In genomic region chr22:24460418-24461089, GRCh38 we compare ENCODE assay signal across 14 cellular contexts. TPM values are rescaled to one million over a fixed set of nuclear protein-coding genes. Genes with fewer than 3 reads are reported as not detected.
A peak's percentile ranks its signal among the peaks of the same experiment; 100 is the strongest.
DNase-seq lines count a peak whose midpoint lies in the region; ATAC-seq, FAIRE-seq and TF ChIP-seq lines count a peak whose summit lies in the region.
"Had no signal": no experiment of that assay in that cellular context is flagged by ENCODE, and none has a peak within 500 bp of the region (broad histone marks: within the 10 kb centered on the region; RNA-seq: fewer than 3 reads in every experiment).

No MANE protein-coding gene starts in this region.

- H3K9me3 ChIP-seq in GM12878 (replicated peaks; ENCODE audit: control insufficient read depth, insufficient read depth, low read length) = no peaks in the 10 kb centered on the region
- H3K9me3 ChIP-seq: body of pancreas had no signal

- in situ Hi-C loops in GM12878 (cut with MboI) = no loop called here

- no peaks in the 10 kb centered on the region for H3K27me3 Mint-ChIP-seq in activated T-cell treated with anti-CD3 and anti-CD28 coated beads, Interleukin-2, amount 50 U/mL, for 72 hours (ENCODE audit: low read depth)
- H3K27me3 Mint-ChIP-seq in activated T-cell treated with anti-CD3 and anti-CD28 coated beads, Interleukin-2, amount 50 U/mL, for 24 hours = no peaks in the 10 kb centered on the region
- H3K27me3 Mint-ChIP-seq in activated T-helper 2 cell treated with anti-CD3 and anti-CD28 coated beads, Interferon-gamma antibody, Interleukin-2, Interleukin-4, amounts not matched to agents 10 μg/mL and 5 μg/mL and 100 μg/mL, durations not matched to agents 14 hours and 24 hours and 36 hours (ENCODE audit: low read depth) = no peaks in the 10 kb centered on the region
- H3K27me3 Mint-ChIP-seq: naive B cell had no signal

- no peaks in the 10 kb centered on the region for H3K27me3 ChIP-seq in GM12878 (replicated peaks in 1 of 2; ENCODE audit: control insufficient read depth in 2 of 2, insufficient read depth in 2 of 2, low read length in 1 of 2)
- H3K27me3 ChIP-seq: body of pancreas had no signal

- peak; percentile 52 for TF ChIP-seq POLR2A in GM12878 (IDR thresholded peaks at IDR 0.05; ENCODE audit: low read depth, low read length)

- intact Hi-C loops in GM12878 (cut with micrococcal nuclease; ENCODE audit: unreplicated experiment) = no loop called here
- intact Hi-C loops in activated T-helper 2 cell treated with anti-CD3 and anti-CD28 coated beads, Interferon-gamma antibody, Interleukin-2, Interleukin-4, amounts not matched to agents 10 μg/mL and 5 μg/mL and 100 μg/mL, durations not matched to agents 14 hours and 24 hours and 36 hours (cut with micrococcal nuclease) = loop anchor here (2.0 kb wide), 1 partner anchor 26 kb away; no protein-coding TSS in a partner anchor

- RAD21 ChIA-PET in GM12878 (lab: Charles Lee; ENCODE audit: unreplicated experiment) = interaction anchor here (0.9 to 2.6 kb wide), 6 partner anchors 22 to 47 kb away, joined by 3 to 13 read pairs (median 4); no protein-coding TSS in a partner anchor

- H3K79me2 ChIP-seq in GM12878 (ENCODE audit: control insufficient read depth, insufficient read depth, low read length) = no peaks in the 10 kb centered on the region

- TF ChIP-seq CTCF in GM12878 (IDR thresholded peaks at IDR 0.05 in 2 of 3, conservative IDR thresholded peaks at IDR 0.05 in 1 of 3; ENCODE audit: control insufficient read depth in 2 of 3, extremely low read depth in 1 of 3, insufficient read depth in 1 of 3, low read depth in 3 of 3, low read length in 3 of 3) = no peak

- ATAC-seq in activated T-cell treated with anti-CD3 and anti-CD28 coated beads, Interleukin-2, amount 50 U/mL, for 72 hours (replicated peaks in 1 of 2) = peak; percentile 77 to 91
- ATAC-seq in HG03280 (IDR thresholded peaks at IDR 0.05; ENCODE audit: unreplicated experiment) = peak; percentile 59
- ATAC-seq in GM12878 = peak; percentile 97
- no peak for ATAC-seq in HG03439 (IDR thresholded peaks at IDR 0.05; ENCODE audit: unreplicated experiment)
- ATAC-seq: body of pancreas had no signal

- CTCF ChIA-PET in GM12878 (lab: Yijun Ruan, JAX) = interaction anchor here (0.5 to 2.4 kb wide), 16 partner anchors 10 to 153 kb away, joined by 3 to 10 read pairs (median 4); no protein-coding TSS in a partner anchor

- H4K20me1 ChIP-seq in GM12878 (ENCODE audit: control insufficient read depth, insufficient read depth) = no peaks in the 10 kb centered on the region

- H3K4me2 ChIP-seq in GM12878 (ENCODE audit: control insufficient read depth, insufficient read depth) = peak overlapping the region; percentile 64

- POLR2A ChIA-PET in GM12878 (lab: Charles Lee) = interaction anchor here (1.0 to 1.8 kb wide), 5 partner anchors 10 to 42 kb away, joined by 3 to 5 read pairs (median 4); partner anchors contain the start of gene ADORA2A

- SMC1A ChIA-PET in GM12878 (lab: Charles Lee; ENCODE audit: uncharacterized antibody, unreplicated experiment) = interaction anchor here (0.9 to 1.9 kb wide), 12 partner anchors 9 to 68 kb away, joined by 3 to 10 read pairs (median 4); no protein-coding TSS in a partner anchor

- no peak for TF ChIP-seq EP300 in GM12878 (IDR thresholded peaks at IDR 0.05; ENCODE audit: borderline replicate concordance in 1 of 2, control insufficient read depth in 1 of 2, low read depth in 2 of 2, low read length in 2 of 2)

- WGBS in GM12878 (ENCODE audit: insufficient coverage, insufficient replicate concordance, low lambda C conversion rate, missing lambda C conversion rate) = 34% methylated on average over 10 of the region's 10 CpGs

- DNase-seq in activated T-cell treated with anti-CD3 and anti-CD28 coated beads, Interleukin-2, amount 50 U/mL, for 72 hours = peak in 1 of 2 donors; percentile 30
- DNase-seq in activated T-cell treated with anti-CD3 and anti-CD28 coated beads, Interleukin-2, amount 50 U/mL, for 24 hours = no peak
- peak; percentile 42 for DNase-seq in GM12878 (ENCODE audit: low read depth, low spot score)
- peak; percentile 44 for DNase-seq in stimulated activated CD8-positive, alpha-beta memory T cell treated with anti-CD3 and anti-CD28 coated beads, Interleukin-4, amount 100 ng/mL, for 48 hours
- no peak for DNase-seq in nucleus accumbens (lab: John Stamatoyannopoulos, UW)
- DNase-seq in activated T-helper 2 cell treated with anti-CD3 and anti-CD28 coated beads, Interferon-gamma antibody, Interleukin-2, Interleukin-4, amounts not matched to agents 10 μg/mL and 5 μg/mL and 100 μg/mL, durations not matched to agents 14 hours and 24 hours and 36 hours (ENCODE audit: low spot score) = no peak
- DNase-seq: activated CD4-positive, CD25-positive, alpha-beta regulatory T cell treated with anti-CD3 and anti-CD28 coated beads, Interleukin-2, amount 50 U/mL, for 72 hours; body of pancreas; naive B cell; SHP77; stimulated activated CD4-positive, alpha-beta T cell treated with anti-CD3 and anti-CD28 coated beads, Interleukin-12 subunit alpha, Interleukin-12 subunit beta, amount 100 ng/mL, for 4 hours had no signal

- peaks cover 20% of the 10 kb centered on the region for H3K4me1 Mint-ChIP-seq in activated T-cell treated with anti-CD3 and anti-CD28 coated beads, Interleukin-2, amount 50 U/mL, for 72 hours (ENCODE audit: low read depth)
- peaks cover 12% of the 10 kb centered on the region for H3K4me1 Mint-ChIP-seq in activated T-cell treated with anti-CD3 and anti-CD28 coated beads, Interleukin-2, amount 50 U/mL, for 24 hours (ENCODE audit: low read depth)
- H3K4me1 Mint-ChIP-seq in activated T-helper 2 cell treated with anti-CD3 and anti-CD28 coated beads, Interferon-gamma antibody, Interleukin-2, Interleukin-4, amounts not matched to agents 10 μg/mL and 5 μg/mL and 100 μg/mL, durations not matched to agents 14 hours and 24 hours and 36 hours (ENCODE audit: low read depth) = peaks cover 21% of the 10 kb centered on the region

- no peak overlapping the region for H3K27ac Mint-ChIP-seq in activated T-cell treated with anti-CD3 and anti-CD28 coated beads, Interleukin-2, amount 50 U/mL, for 72 hours
- no peak overlapping the region for H3K27ac Mint-ChIP-seq in activated T-cell treated with anti-CD3 and anti-CD28 coated beads, Interleukin-2, amount 50 U/mL, for 24 hours
- H3K27ac Mint-ChIP-seq in activated T-helper 2 cell treated with anti-CD3 and anti-CD28 coated beads, Interferon-gamma antibody, Interleukin-2, Interleukin-4, amounts not matched to agents 10 μg/mL and 5 μg/mL and 100 μg/mL, durations not matched to agents 14 hours and 24 hours and 36 hours = no peak overlapping the region

- H3K9ac ChIP-seq in GM12878 (ENCODE audit: control insufficient read depth, insufficient read depth, low read length) = peak overlapping the region; percentile 30

- no peak for FAIRE-seq in GM12878 (lab: Jason Lieb, UNC)

- peaks cover 0 to 3% of the 10 kb centered on the region in 2 donors for H3K36me3 Mint-ChIP-seq in activated T-cell treated with anti-CD3 and anti-CD28 coated beads, Interleukin-2, amount 50 U/mL, for 72 hours (ENCODE audit: insufficient read depth in 2 of 2)
- H3K36me3 Mint-ChIP-seq in activated T-cell treated with anti-CD3 and anti-CD28 coated beads, Interleukin-2, amount 50 U/mL, for 24 hours (ENCODE audit: low read depth) = no peaks in the 10 kb centered on the region
- H3K36me3 Mint-ChIP-seq in activated T-helper 2 cell treated with anti-CD3 and anti-CD28 coated beads, Interferon-gamma antibody, Interleukin-2, Interleukin-4, amounts not matched to agents 10 μg/mL and 5 μg/mL and 100 μg/mL, durations not matched to agents 14 hours and 24 hours and 36 hours (ENCODE audit: low read depth) = no peaks in the 10 kb centered on the region

- H3K4me3 ChIP-seq in GM12878 = no peak overlapping the region
- H3K4me3 ChIP-seq: body of pancreas had no signal

- no TSS peak for BruUV-seq in GM12878 (replicated peaks; lab: Mats Ljungman, UMichigan)

- peak overlapping the region; percentile 74 for H2AFZ ChIP-seq in GM12878 (ENCODE audit: control insufficient read depth, low read depth, low read length)

- H3K9me3 Mint-ChIP-seq in activated T-cell treated with anti-CD3 and anti-CD28 coated beads, Interleukin-2, amount 50 U/mL, for 72 hours = no peaks in the 10 kb centered on the region
- no peaks in the 10 kb centered on the region for H3K9me3 Mint-ChIP-seq in activated T-cell treated with anti-CD3 and anti-CD28 coated beads, Interleukin-2, amount 50 U/mL, for 24 hours
- H3K9me3 Mint-ChIP-seq in activated T-helper 2 cell treated with anti-CD3 and anti-CD28 coated beads, Interferon-gamma antibody, Interleukin-2, Interleukin-4, amounts not matched to agents 10 μg/mL and 5 μg/mL and 100 μg/mL, durations not matched to agents 14 hours and 24 hours and 36 hours = no peaks in the 10 kb centered on the region

- H3K27ac ChIP-seq in GM12878 (ENCODE audit: control insufficient read depth, insufficient read depth) = peak overlapping the region; percentile 9
- H3K27ac ChIP-seq: body of pancreas, epithelial cell of prostate had no signal

- H3K36me3 ChIP-seq in GM12878 (ENCODE audit: control insufficient read depth in 2 of 2, insufficient read depth in 2 of 2, low read length in 1 of 2) = no peaks in the 10 kb centered on the region

- H3K4me1 ChIP-seq in GM12878 (ENCODE audit: control insufficient read depth, insufficient read depth, low read length) = peaks cover 7% of the 10 kb centered on the region

- H3K4me3 Mint-ChIP-seq in activated T-cell treated with anti-CD3 and anti-CD28 coated beads, Interleukin-2, amount 50 U/mL, for 72 hours = peak overlapping the region; percentile 13 to 36
- H3K4me3 Mint-ChIP-seq in activated T-cell treated with anti-CD3 and anti-CD28 coated beads, Interleukin-2, amount 50 U/mL, for 24 hours = no peak overlapping the region
- no peak overlapping the region for H3K4me3 Mint-ChIP-seq in activated T-helper 2 cell treated with anti-CD3 and anti-CD28 coated beads, Interferon-gamma antibody, Interleukin-2, Interleukin-4, amounts not matched to agents 10 μg/mL and 5 μg/mL and 100 μg/mL, durations not matched to agents 14 hours and 24 hours and 36 hours (ENCODE audit: low read depth)
- H3K4me3 Mint-ChIP-seq: naive B cell had no signal

- TF ChIP-seq RAD21 in GM12878 (IDR thresholded peaks at IDR 0.05; ENCODE audit: insufficient read depth, low read depth, low read length) = no peak

RNA-seq across cellular contexts. Expression of gene ADORA2A, which starts 33.2 kb away (rescaled TPM):
- total RNA-seq in activated T-cell treated with anti-CD3 and anti-CD28 coated beads, Interleukin-2, amount 50 U/mL, for 72 hours = 10 to 100 TPM; 34.6 to 41.2 TPM
- total RNA-seq in GM12878 (2013; cell fraction: nucleolus; rRNA removed) = 55.4 and 60.9 TPM in 2 replicates
- 27.4 and 28.5 TPM in 2 replicates for total RNA-seq in GM12878 (2014; rRNA removed)
- 10.5 and 10.9 TPM in 2 replicates for total RNA-seq in GM12878 (2014; rRNA removed; fragmentation: Illumina TruSeq; extraction: Trizol)
- 22.9 and 23.6 TPM in 2 replicates for total RNA-seq in GM12878 (2021)
- 9.5 TPM for polyA plus RNA-seq in GM12878 (2011; ENCODE audit: low read depth)
- 16.2 and 31.2 TPM in 2 replicates for polyA plus RNA-seq in GM12878 (2011; rRNA removed)
- polyA plus RNA-seq in GM12878 (2011; cell fraction: cytosol; rRNA removed) = 49.3 and 77.4 TPM in 2 replicates
- polyA plus RNA-seq in GM12878 (2011; cell fraction: nucleus; rRNA removed) = 45.4 and 47.1 TPM in 2 replicates
- 22.8 and 28.8 TPM in 2 replicates for polyA plus RNA-seq in GM12878 (2012)
- 4.6 and 15.9 TPM in 2 replicates for polyA plus RNA-seq in GM12878 (2014; fragmentation: Illumina TruSeq; extraction: Trizol)
- polyA plus RNA-seq in GM12878 (2014; fragmentation: Nextera tagmentation; extraction: Ambion mirVana) = 1 to 10 TPM in 1 of 2 experiments, under 1 TPM in 1; 0.69 to 1.6 TPM
- 29.6 and 30.5 TPM in 2 replicates for polyA plus RNA-seq in GM12878 (2014; rRNA removed)
- 10 to 100 TPM; 15.8 to 20.6 TPM for polyA plus RNA-seq in GM12878 (2016; fragmentation: Nextera tagmentation; extraction: Ambion mirVana)
- polyA minus RNA-seq in GM12878 (2011; rRNA and poly(A)+ RNA removed) = 38.3 and 56.7 TPM in 2 replicates
- polyA minus RNA-seq in GM12878 (2011; cell fraction: cytosol; rRNA and poly(A)+ RNA removed) = 11.3 and 12.3 TPM in 2 replicates
- 15.4 and 23.7 TPM in 2 replicates for polyA minus RNA-seq in GM12878 (2011; cell fraction: nucleus; rRNA and poly(A)+ RNA removed)
- 20.2 and 23.8 TPM in 2 replicates for total RNA-seq in activated T-helper 2 cell treated with anti-CD3 and anti-CD28 coated beads, Interferon-gamma antibody, Interleukin-2, Interleukin-4, amounts not matched to agents 10 μg/mL and 5 μg/mL and 100 μg/mL, durations not matched to agents 14 hours and 24 hours and 36 hours

RNA-seq across cellular contexts. Expression of gene UPB1, which starts 34.6 kb away (rescaled TPM):
- total RNA-seq in activated T-cell treated with anti-CD3 and anti-CD28 coated beads, Interleukin-2, amount 50 U/mL, for 72 hours = 1 to 10 TPM in 1 of 2 donors, under 1 TPM in 1; 0.26 to 1.2 TPM
- 39.2 and 39.8 TPM in 2 replicates for total RNA-seq in GM12878 (2013; cell fraction: nucleolus; rRNA removed)
- total RNA-seq in GM12878 (2014; rRNA removed) = 2.5 and 2.8 TPM in 2 replicates
- 3.4 and 3.5 TPM in 2 replicates for total RNA-seq in GM12878 (2014; rRNA removed; fragmentation: Illumina TruSeq; extraction: Trizol)
- total RNA-seq in GM12878 (2021) = 3.3 and 3.9 TPM in 2 replicates
- polyA plus RNA-seq in GM12878 (2011; ENCODE audit: low read depth) = 1.8 TPM
- polyA plus RNA-seq in GM12878 (2011; rRNA removed) = 20.5 and 20.6 TPM in 2 replicates
- 12.1 and 14.3 TPM in 2 replicates for polyA plus RNA-seq in GM12878 (2011; cell fraction: cytosol; rRNA removed)
- polyA plus RNA-seq in GM12878 (2011; cell fraction: nucleus; rRNA removed) = 19.0 and 30.2 TPM in 2 replicates
- 1.8 and 3.0 TPM in 2 replicates for polyA plus RNA-seq in GM12878 (2012)
- polyA plus RNA-seq in GM12878 (2014; fragmentation: Illumina TruSeq; extraction: Trizol) = 2.6 and 2.8 TPM in 2 replicates
- polyA plus RNA-seq in GM12878 (2014; fragmentation: Nextera tagmentation; extraction: Ambion mirVana) = 1 to 10 TPM; 2.9 to 4.5 TPM
- polyA plus RNA-seq in GM12878 (2014; rRNA removed) = 3.4 and 3.5 TPM in 2 replicates
- 1 to 10 TPM in 1 of 2 experiments, under 1 TPM in 1; 0.89 to 1.2 TPM for polyA plus RNA-seq in GM12878 (2016; fragmentation: Nextera tagmentation; extraction: Ambion mirVana)
- polyA minus RNA-seq in GM12878 (2011; rRNA and poly(A)+ RNA removed) = 10.8 and 11.0 TPM in 2 replicates
- 3.3 and 3.6 TPM in 2 replicates for polyA minus RNA-seq in GM12878 (2011; cell fraction: cytosol; rRNA and poly(A)+ RNA removed)
- polyA minus RNA-seq in GM12878 (2011; cell fraction: nucleus; rRNA and poly(A)+ RNA removed) = 6.9 and 8.1 TPM in 2 replicates
- total RNA-seq in activated T-helper 2 cell treated with anti-CD3 and anti-CD28 coated beads, Interferon-gamma antibody, Interleukin-2, Interleukin-4, amounts not matched to agents 10 μg/mL and 5 μg/mL and 100 μg/mL, durations not matched to agents 14 hours and 24 hours and 36 hours = 0.09 and 0.11 TPM in 2 replicates

Comparison
In these comparisons a context has a peak if more than half of its experiments do, and no peak if none do; other contexts are left out.
1. H3K4me3 Mint-ChIP-seq: peak in activated T-cell treated with anti-CD3 and anti-CD28 coated beads, Interleukin-2, amount 50 U/mL, for 72 hours (2 of 2); none in activated T-cell treated with anti-CD3 and anti-CD28 coated beads, Interleukin-2, amount 50 U/mL, for 24 hours (single experiment) and activated T-helper 2 cell treated with anti-CD3 and anti-CD28 coated beads, Interferon-gamma antibody, Interleukin-2, Interleukin-4, amounts not matched to agents 10 μg/mL and 5 μg/mL and 100 μg/mL, durations not matched to agents 14 hours and 24 hours and 36 hours (single experiment).
2. DNase-seq: peak in GM12878 (single experiment) and stimulated activated CD8-positive, alpha-beta memory T cell treated with anti-CD3 and anti-CD28 coated beads, Interleukin-4, amount 100 ng/mL, for 48 hours (single experiment); none in activated T-cell treated with anti-CD3 and anti-CD28 coated beads, Interleukin-2, amount 50 U/mL, for 24 hours (single experiment), nucleus accumbens (0 of 56) and activated T-helper 2 cell treated with anti-CD3 and anti-CD28 coated beads, Interferon-gamma antibody, Interleukin-2, Interleukin-4, amounts not matched to agents 10 μg/mL and 5 μg/mL and 100 μg/mL, durations not matched to agents 14 hours and 24 hours and 36 hours (single experiment).